Comparison of ENCODE assay signal across 8 cellular contexts in the genomic region with DNA sequence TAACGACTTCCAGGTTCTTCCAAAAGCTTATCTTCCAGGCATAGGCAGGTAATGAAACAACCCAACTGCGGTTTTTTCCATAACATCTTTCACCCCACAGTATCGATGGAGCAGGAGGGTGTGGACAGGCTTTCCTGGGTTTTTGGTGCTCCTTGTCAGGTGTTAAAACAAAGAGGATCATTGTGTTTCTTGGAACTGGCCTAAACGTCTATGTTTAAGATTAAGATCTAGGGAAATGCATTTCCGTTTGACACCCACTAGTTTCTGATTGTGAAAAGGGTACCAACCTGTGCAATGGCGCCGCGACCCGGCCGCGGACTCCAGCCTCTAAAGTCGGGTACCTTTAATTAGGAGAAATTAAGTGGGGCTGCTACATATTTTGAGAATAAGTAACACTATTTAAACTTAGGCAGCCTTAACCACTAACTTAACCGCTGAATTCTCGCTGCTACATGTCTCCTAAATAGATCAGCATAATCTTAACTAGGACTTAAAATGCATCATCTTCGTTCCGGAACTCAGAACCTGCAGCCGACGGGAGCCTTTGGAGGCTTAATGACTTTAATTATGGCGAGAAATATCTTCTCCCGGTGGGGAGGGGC. TPM values are rescaled to one million over a fixed set of nuclear protein-coding genes. Genes with fewer than 3 reads are reported as not detected.
A peak's percentile ranks its signal among the peaks of the same experiment; 100 is the strongest.
DNase-seq lines count a peak whose midpoint lies in the region; ATAC-seq and TF ChIP-seq lines count a peak whose summit lies in the region.

No MANE protein-coding gene starts in this region.

- H3K27ac Mint-ChIP-seq in T-helper 17 cell, result no peak overlapping the region

- H3K4me1 ChIP-seq in right cardiac atrium (ENCODE audit: control insufficient read depth, insufficient read depth, low read length) (peaks cover 4% of the 10 kb centered on the region), gastrocnemius medialis (peaks cover 19 to 23% of the 10 kb centered on the region in 2 donors)

- peak overlapping the region; percentile 63 for H3K4me3 ChIP-seq in right cardiac atrium (ENCODE audit: low read length)
- H3K4me3 ChIP-seq in gastrocnemius medialis, result peak overlapping the region; percentile 51 to 70 (median 58)

- WGBS in right cardiac atrium, result 34% methylated on average over 20 of the region's 20 CpGs

- H3K36me3 Mint-ChIP-seq in T-helper 17 cell (ENCODE audit: low read depth), result peaks cover 2% of the 10 kb centered on the region

- ATAC-seq in T-helper 17 cell, result no peak
- ATAC-seq in right cardiac atrium, result no peak
- ATAC-seq in gastrocnemius medialis, result no peak
- no peak for ATAC-seq in GM21390 (IDR thresholded peaks at IDR 0.05; ENCODE audit: unreplicated experiment)
- ATAC-seq in GM21515 (IDR thresholded peaks at IDR 0.05; ENCODE audit: unreplicated experiment), result no peak

- no peaks in the 10 kb centered on the region for H3K36me3 ChIP-seq in gastrocnemius medialis

- peak; percentile 27 for TF ChIP-seq CTCF in GM12874 (IDR thresholded peaks at IDR 0.05; ENCODE audit: insufficient read depth, low read depth, low read length)
- TF ChIP-seq CTCF in gastrocnemius medialis (IDR thresholded peaks at IDR 0.05 in 4 of 5, conservative IDR thresholded peaks at IDR 0.05 in 1 of 5), result no peak

- H3K27ac ChIP-seq in right cardiac atrium (ENCODE audit: low read length) (no peak overlapping the region), gastrocnemius medialis (peak overlapping the region; percentile 69 to 83 (median 80))

- DNase-seq in T-helper 17 cell, result no peak
- no peak for DNase-seq in right cardiac atrium
- DNase-seq in gastrocnemius medialis, result no peak
- DNase-seq in GOT3 (lab: John Stamatoyannopoulos, UW), result no peak
- no peak for DNase-seq in NK-92 (lab: John Stamatoyannopoulos, UW; ENCODE audit: unreplicated experiment)

- H3K9me3 ChIP-seq in T-helper 17 cell (ENCODE audit: control insufficient read depth, low read length, poor library complexity, severe bottlenecking), result no peaks in the 10 kb centered on the region
- no peaks in the 10 kb centered on the region for H3K9me3 ChIP-seq in right cardiac atrium (ENCODE audit: control insufficient read depth, low read length)
- no peaks in the 10 kb centered on the region for H3K9me3 ChIP-seq in gastrocnemius medialis

- in situ Hi-C loops in gastrocnemius medialis (cut with MboI; ENCODE audit: low sequenced_read_pairs in 4 of 4), result loop anchor here (25.0 kb wide), 1 partner anchor 418 kb away; no protein-coding TSS in a partner anchor

- TF ChIP-seq POLR2A in gastrocnemius medialis (IDR thresholded peaks at IDR 0.05), result no peak

- no peaks in the 10 kb centered on the region for H3K27me3 ChIP-seq in right cardiac atrium (ENCODE audit: control insufficient read depth, insufficient read depth)
- H3K27me3 ChIP-seq in gastrocnemius medialis, result no peaks in the 10 kb centered on the region

- peaks cover 46% of the 10 kb centered on the region for H3K27me3 Mint-ChIP-seq in T-helper 17 cell

- intact Hi-C loops in right cardiac atrium (cut with DNase I) (loop anchor here in 1 of 4 donors (5.0 kb wide), 1 partner anchor 148 kb away; the partner anchor contains the start of gene ZNRF3), gastrocnemius medialis (cut with DNase I; ENCODE audit: low total_unique reads) (loop anchor here (1.0 to 10.0 kb wide), 3 partner anchors 51 to 425 kb away; partner anchors contain the start of gene XBP1)

- H3K4me3 Mint-ChIP-seq in T-helper 17 cell, result peak overlapping the region; percentile 77

- H3K4me1 Mint-ChIP-seq in T-helper 17 cell, result peaks cover 5% of the 10 kb centered on the region

RNA-seq across cellular contexts. Expression of gene C22orf31, which starts 31.5 kb away (rescaled TPM):
- total RNA-seq in T-helper 17 cell (not detected), right cardiac atrium (under 1 TPM in 2 of 4 donors, not detected in 2; 0.31 to 0.46 TPM), gastrocnemius medialis (not detected)
- 0.14 TPM for polyA plus RNA-seq in right cardiac atrium

RNA-seq across cellular contexts. Expression of gene KREMEN1, which starts 42.7 kb away (rescaled TPM):
- total RNA-seq in T-helper 17 cell (under 1 TPM; 0.15 to 0.26 TPM), right cardiac atrium (10 to 100 TPM; 53.6 to 73.0 (median 67.8) TPM), gastrocnemius medialis (10 to 100 TPM in 3 of 4 donors, 1 to 10 TPM in 1; 7.5 to 35.8 (median 15.4) TPM)
- 37.2 TPM for polyA plus RNA-seq in right cardiac atrium

Comparison
In these comparisons a context has a peak if more than half of its experiments do, and no peak if none do; other contexts are left out.
1. RNA of gene KREMEN1, which starts 42.7 kb away (total RNA-seq): 53.6 to 73.0 TPM in right cardiac atrium and 7.5 to 35.8 TPM in gastrocnemius medialis; 0.15 to 0.26 TPM in T-helper 17 cell; every median in the first group is over 4 times any median in the second.